In the genomic region with DNA sequence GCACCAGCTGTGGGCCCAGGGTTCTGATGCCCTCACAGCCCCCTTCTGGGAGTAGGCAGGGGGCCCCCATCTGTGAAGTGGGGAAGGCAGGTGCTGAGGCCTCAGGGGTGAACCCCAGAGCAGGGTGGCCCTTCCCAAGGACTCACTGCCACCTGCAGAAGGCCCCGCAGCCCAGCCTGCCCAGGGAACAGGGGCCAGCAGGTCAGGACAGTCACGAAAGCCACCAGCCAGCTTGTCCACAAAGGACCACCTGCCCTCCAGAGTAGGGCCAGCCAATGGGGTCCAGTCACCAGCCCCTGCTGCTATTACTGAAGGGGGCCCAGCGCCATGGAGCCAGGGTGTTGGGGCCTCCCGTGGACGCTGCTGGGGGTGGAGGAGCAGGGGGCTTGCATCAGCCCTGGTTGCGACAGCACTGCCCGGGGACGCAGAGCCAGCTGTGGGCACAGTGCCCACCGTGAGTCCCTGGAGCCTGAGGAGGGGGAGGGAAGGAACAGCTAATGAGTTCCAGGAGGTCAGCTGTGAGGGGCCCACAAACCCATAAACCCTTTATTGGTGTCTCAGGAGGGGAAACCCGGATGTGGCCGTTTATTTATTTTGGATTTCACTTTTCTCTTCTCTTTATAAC, we compare ENCODE assay signal across 1 cellular context.
TF ChIP-seq lines count a peak whose summit lies in the region.

No MANE protein-coding gene starts in this region.

TF ChIP-seq in HEK293, 187 proteins besides CTCF, POLR2A, EP300 and RAD21 (continued from another document and continues in another):
- TF ChIP-seq, protein P1, sequence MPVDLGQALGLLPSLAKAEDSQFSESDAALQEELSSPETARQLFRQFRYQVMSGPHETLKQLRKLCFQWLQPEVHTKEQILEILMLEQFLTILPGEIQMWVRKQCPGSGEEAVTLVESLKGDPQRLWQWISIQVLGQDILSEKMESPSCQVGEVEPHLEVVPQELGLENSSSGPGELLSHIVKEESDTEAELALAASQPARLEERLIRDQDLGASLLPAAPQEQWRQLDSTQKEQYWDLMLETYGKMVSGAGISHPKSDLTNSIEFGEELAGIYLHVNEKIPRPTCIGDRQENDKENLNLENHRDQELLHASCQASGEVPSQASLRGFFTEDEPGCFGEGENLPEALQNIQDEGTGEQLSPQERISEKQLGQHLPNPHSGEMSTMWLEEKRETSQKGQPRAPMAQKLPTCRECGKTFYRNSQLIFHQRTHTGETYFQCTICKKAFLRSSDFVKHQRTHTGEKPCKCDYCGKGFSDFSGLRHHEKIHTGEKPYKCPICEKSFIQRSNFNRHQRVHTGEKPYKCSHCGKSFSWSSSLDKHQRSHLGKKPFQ (tag by site-specific recombination; IDR thresholded peaks at IDR 0.05) = no peak
- no peak for TF ChIP-seq ZNF248 (tag by site-specific recombination; IDR thresholded peaks at IDR 0.05)
- TF ChIP-seq ZNF341 (tag by site-specific recombination; IDR thresholded peaks at IDR 0.05; ENCODE audit: low read depth) = peak; percentile 81
- TF ChIP-seq ZNF404 (tag by site-specific recombination; IDR thresholded peaks at IDR 0.05) = no peak
- no peak for TF ChIP-seq ZSCAN23 (tag by site-specific recombination; IDR thresholded peaks at IDR 0.05)
- 0 out of 2 replicates have a peak, but pooled peaks have one; percentile 10 for TF ChIP-seq ZBTB8A (tag by site-specific recombination; IDR thresholded peaks at IDR 0.05)
- peak; percentile 47; the same call in 1 of the 2 replicates for TF ChIP-seq ZBTB20 (tag by site-specific recombination; IDR thresholded peaks at IDR 0.05)
- TF ChIP-seq ZFP69B (tag by site-specific recombination; IDR thresholded peaks at IDR 0.05) = peak; percentile 79
- no peak for TF ChIP-seq ZNF211 (tag by site-specific recombination; IDR thresholded peaks at IDR 0.05; ENCODE audit: low read depth)
- TF ChIP-seq, protein P2, sequence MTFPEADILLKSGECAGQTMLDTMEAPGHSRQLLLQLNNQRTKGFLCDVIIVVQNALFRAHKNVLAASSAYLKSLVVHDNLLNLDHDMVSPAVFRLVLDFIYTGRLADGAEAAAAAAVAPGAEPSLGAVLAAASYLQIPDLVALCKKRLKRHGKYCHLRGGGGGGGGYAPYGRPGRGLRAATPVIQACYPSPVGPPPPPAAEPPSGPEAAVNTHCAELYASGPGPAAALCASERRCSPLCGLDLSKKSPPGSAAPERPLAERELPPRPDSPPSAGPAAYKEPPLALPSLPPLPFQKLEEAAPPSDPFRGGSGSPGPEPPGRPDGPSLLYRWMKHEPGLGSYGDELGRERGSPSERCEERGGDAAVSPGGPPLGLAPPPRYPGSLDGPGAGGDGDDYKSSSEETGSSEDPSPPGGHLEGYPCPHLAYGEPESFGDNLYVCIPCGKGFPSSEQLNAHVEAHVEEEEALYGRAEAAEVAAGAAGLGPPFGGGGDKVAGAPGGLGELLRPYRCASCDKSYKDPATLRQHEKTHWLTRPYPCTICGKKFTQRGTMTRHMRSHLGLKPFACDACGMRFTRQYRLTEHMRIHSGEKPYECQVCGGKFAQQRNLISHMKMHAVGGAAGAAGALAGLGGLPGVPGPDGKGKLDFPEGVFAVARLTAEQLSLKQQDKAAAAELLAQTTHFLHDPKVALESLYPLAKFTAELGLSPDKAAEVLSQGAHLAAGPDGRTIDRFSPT (tag by site-specific recombination; IDR thresholded peaks at IDR 0.05) = no peak
- no peak for TF ChIP-seq ZNF529 (tag by site-specific recombination; IDR thresholded peaks at IDR 0.05; ENCODE audit: insufficient replicate concordance)
- no peak for TF ChIP-seq ZNF501 (tag by site-specific recombination; IDR thresholded peaks at IDR 0.05)
- no peak for TF ChIP-seq ZNF423 (tag by site-specific recombination; IDR thresholded peaks at IDR 0.05)
- no peak for TF ChIP-seq ZFP37 (tag by site-specific recombination; IDR thresholded peaks at IDR 0.05)
- TF ChIP-seq ZNF747 (tag by site-specific recombination; IDR thresholded peaks at IDR 0.05) = no peak
- TF ChIP-seq ZNF670 (tag by site-specific recombination; IDR thresholded peaks at IDR 0.05; ENCODE audit: low read depth) = no peak
- no peak for TF ChIP-seq ZNF324 (tag by site-specific recombination; IDR thresholded peaks at IDR 0.05)
- TF ChIP-seq GLIS2 (tag by site-specific recombination; IDR thresholded peaks at IDR 0.05) = 0 out of 2 replicates have a peak, but pooled peaks have one; percentile 8
- no peak for TF ChIP-seq BCL11B (tag by site-specific recombination; IDR thresholded peaks at IDR 0.05; ENCODE audit: low read depth)
- TF ChIP-seq, protein P3, sequence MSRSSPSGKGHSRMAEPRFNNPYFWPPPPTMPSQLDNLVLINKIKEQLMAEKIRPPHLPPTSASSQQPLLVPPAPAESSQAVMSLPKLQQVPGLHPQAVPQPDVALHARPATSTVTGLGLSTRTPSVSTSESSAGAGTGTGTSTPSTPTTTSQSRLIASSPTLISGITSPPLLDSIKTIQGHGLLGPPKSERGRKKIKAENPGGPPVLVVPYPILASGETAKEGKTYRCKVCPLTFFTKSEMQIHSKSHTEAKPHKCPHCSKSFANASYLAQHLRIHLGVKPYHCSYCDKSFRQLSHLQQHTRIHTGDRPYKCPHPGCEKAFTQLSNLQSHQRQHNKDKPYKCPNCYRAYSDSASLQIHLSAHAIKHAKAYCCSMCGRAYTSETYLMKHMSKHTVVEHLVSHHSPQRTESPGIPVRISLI (tag by site-specific recombination; IDR thresholded peaks at IDR 0.05) = no peak
- TF ChIP-seq ZNF514 (tag by site-specific recombination; IDR thresholded peaks at IDR 0.05) = no peak
- no peak for TF ChIP-seq ZNF433 (tag by site-specific recombination; IDR thresholded peaks at IDR 0.05; ENCODE audit: low read depth)
- no peak for TF ChIP-seq WT1 (tag by site-specific recombination; IDR thresholded peaks at IDR 0.05)
- TF ChIP-seq ZBTB48 (tag by site-specific recombination; IDR thresholded peaks at IDR 0.05) = peak; percentile 71
- 0 out of 2 replicates have a peak, but pooled peaks have one; percentile 20 for TF ChIP-seq ZNF335 (tag by site-specific recombination; conservative IDR thresholded peaks at IDR 0.05)
- no peak for TF ChIP-seq ZNF24 (tag by site-specific recombination; IDR thresholded peaks at IDR 0.05)
- TF ChIP-seq, protein P4, sequence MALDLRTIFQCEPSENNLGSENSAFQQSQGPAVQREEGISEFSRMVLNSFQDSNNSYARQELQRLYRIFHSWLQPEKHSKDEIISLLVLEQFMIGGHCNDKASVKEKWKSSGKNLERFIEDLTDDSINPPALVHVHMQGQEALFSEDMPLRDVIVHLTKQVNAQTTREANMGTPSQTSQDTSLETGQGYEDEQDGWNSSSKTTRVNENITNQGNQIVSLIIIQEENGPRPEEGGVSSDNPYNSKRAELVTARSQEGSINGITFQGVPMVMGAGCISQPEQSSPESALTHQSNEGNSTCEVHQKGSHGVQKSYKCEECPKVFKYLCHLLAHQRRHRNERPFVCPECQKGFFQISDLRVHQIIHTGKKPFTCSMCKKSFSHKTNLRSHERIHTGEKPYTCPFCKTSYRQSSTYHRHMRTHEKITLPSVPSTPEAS (tag by site-specific recombination; IDR thresholded peaks at IDR 0.05) = no peak
- TF ChIP-seq, protein P5, sequence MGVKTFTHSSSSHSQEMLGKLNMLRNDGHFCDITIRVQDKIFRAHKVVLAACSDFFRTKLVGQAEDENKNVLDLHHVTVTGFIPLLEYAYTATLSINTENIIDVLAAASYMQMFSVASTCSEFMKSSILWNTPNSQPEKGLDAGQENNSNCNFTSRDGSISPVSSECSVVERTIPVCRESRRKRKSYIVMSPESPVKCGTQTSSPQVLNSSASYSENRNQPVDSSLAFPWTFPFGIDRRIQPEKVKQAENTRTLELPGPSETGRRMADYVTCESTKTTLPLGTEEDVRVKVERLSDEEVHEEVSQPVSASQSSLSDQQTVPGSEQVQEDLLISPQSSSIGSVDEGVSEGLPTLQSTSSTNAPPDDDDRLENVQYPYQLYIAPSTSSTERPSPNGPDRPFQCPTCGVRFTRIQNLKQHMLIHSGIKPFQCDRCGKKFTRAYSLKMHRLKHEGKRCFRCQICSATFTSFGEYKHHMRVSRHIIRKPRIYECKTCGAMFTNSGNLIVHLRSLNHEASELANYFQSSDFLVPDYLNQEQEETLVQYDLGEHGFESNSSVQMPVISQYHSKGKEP (tag by site-specific recombination; IDR thresholded peaks at IDR 0.05) = no peak
- TF ChIP-seq ZNF660 (tag by site-specific recombination; IDR thresholded peaks at IDR 0.05) = no peak
- no peak for TF ChIP-seq ZNF391 (tag by site-specific recombination; IDR thresholded peaks at IDR 0.05; ENCODE audit: borderline replicate concordance, low read depth)
- no peak for TF ChIP-seq ZNF707 (tag by site-specific recombination; IDR thresholded peaks at IDR 0.05)
- no peak for TF ChIP-seq BCL11A (tag by site-specific recombination; IDR thresholded peaks at IDR 0.05; ENCODE audit: low read depth)
- no peak for TF ChIP-seq ZNF23 (tag by site-specific recombination; IDR thresholded peaks at IDR 0.05; ENCODE audit: borderline replicate concordance)
- TF ChIP-seq SCRT2 (tag by site-specific recombination; IDR thresholded peaks at IDR 0.05) = no peak
- no peak for TF ChIP-seq ZNF785 (tag by site-specific recombination; IDR thresholded peaks at IDR 0.05)
- TF ChIP-seq IKZF3 (tag by site-specific recombination; IDR thresholded peaks at IDR 0.05) = no peak
- TF ChIP-seq ZSCAN16 (tag by site-specific recombination; IDR thresholded peaks at IDR 0.05) = no peak
- TF ChIP-seq, protein P6, sequence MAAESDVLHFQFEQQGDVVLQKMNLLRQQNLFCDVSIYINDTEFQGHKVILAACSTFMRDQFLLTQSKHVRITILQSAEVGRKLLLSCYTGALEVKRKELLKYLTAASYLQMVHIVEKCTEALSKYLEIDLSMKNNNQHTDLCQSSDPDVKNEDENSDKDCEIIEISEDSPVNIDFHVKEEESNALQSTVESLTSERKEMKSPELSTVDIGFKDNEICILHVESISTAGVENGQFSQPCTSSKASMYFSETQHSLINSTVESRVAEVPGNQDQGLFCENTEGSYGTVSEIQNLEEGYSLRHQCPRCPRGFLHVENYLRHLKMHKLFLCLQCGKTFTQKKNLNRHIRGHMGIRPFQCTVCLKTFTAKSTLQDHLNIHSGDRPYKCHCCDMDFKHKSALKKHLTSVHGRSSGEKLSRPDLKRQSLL (tag by site-specific recombination; IDR thresholded peaks at IDR 0.05) = no peak
- no peak for TF ChIP-seq TRIM28 (IDR thresholded peaks at IDR 0.05; ENCODE audit: borderline replicate concordance, low read length)
- TF ChIP-seq ZNF175 (tag by site-specific recombination; IDR thresholded peaks at IDR 0.05) = no peak
- no peak for TF ChIP-seq GLI4 (tag by site-specific recombination; IDR thresholded peaks at IDR 0.05)
- TF ChIP-seq ZNF10 (tag by site-specific recombination; IDR thresholded peaks at IDR 0.05) = no peak
- TF ChIP-seq, protein P7, sequence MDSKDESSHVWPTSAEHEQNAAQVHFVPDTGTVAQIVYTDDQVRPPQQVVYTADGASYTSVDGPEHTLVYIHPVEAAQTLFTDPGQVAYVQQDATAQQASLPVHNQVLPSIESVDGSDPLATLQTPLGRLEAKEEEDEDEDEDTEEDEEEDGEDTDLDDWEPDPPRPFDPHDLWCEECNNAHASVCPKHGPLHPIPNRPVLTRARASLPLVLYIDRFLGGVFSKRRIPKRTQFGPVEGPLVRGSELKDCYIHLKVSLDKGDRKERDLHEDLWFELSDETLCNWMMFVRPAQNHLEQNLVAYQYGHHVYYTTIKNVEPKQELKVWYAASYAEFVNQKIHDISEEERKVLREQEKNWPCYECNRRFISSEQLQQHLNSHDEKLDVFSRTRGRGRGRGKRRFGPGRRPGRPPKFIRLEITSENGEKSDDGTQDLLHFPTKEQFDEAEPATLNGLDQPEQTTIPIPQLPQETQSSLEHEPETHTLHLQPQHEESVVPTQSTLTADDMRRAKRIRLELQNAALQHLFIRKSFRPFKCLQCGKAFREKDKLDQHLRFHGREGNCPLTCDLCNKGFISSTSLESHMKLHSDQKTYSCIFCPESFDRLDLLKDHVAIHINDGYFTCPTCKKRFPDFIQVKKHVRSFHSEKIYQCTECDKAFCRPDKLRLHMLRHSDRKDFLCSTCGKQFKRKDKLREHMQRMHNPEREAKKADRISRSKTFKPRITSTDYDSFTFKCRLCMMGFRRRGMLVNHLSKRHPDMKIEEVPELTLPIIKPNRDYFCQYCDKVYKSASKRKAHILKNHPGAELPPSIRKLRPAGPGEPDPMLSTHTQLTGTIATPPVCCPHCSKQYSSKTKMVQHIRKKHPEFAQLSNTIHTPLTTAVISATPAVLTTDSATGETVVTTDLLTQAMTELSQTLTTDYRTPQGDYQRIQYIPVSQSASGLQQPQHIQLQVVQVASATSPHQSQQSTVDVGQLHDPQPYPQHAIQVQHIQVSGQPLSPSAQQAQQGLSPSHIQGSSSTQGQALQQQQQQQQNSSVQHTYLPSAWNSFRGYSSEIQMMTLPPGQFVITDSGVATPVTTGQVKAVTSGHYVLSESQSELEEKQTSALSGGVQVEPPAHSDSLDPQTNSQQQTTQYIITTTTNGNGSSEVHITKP (tag by site-specific recombination; IDR thresholded peaks at IDR 0.05) = no peak
- TF ChIP-seq, protein P8, sequence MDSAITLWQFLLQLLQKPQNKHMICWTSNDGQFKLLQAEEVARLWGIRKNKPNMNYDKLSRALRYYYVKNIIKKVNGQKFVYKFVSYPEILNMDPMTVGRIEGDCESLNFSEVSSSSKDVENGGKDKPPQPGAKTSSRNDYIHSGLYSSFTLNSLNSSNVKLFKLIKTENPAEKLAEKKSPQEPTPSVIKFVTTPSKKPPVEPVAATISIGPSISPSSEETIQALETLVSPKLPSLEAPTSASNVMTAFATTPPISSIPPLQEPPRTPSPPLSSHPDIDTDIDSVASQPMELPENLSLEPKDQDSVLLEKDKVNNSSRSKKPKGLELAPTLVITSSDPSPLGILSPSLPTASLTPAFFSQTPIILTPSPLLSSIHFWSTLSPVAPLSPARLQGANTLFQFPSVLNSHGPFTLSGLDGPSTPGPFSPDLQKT (IDR thresholded peaks at IDR 0.05; ENCODE audit: borderline replicate concordance, low read depth, low read length) = no peak
- TF ChIP-seq ZNF354C (tag by site-specific recombination; IDR thresholded peaks at IDR 0.05; ENCODE audit: borderline replicate concordance, low read depth) = no peak
- TF ChIP-seq OSR2 (tag by site-specific recombination; IDR thresholded peaks at IDR 0.05) = no peak
- TF ChIP-seq, protein P9, sequence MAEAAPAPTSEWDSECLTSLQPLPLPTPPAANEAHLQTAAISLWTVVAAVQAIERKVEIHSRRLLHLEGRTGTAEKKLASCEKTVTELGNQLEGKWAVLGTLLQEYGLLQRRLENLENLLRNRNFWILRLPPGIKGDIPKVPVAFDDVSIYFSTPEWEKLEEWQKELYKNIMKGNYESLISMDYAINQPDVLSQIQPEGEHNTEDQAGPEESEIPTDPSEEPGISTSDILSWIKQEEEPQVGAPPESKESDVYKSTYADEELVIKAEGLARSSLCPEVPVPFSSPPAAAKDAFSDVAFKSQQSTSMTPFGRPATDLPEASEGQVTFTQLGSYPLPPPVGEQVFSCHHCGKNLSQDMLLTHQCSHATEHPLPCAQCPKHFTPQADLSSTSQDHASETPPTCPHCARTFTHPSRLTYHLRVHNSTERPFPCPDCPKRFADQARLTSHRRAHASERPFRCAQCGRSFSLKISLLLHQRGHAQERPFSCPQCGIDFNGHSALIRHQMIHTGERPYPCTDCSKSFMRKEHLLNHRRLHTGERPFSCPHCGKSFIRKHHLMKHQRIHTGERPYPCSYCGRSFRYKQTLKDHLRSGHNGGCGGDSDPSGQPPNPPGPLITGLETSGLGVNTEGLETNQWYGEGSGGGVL (tag by site-specific recombination; IDR thresholded peaks at IDR 0.05) = peak; percentile 70
- TF ChIP-seq ZIC2 (tag by site-specific recombination; IDR thresholded peaks at IDR 0.05) = peak; percentile 96
- TF ChIP-seq FEZF1 (tag by site-specific recombination; IDR thresholded peaks at IDR 0.05) = peak; percentile 52; the same call in 1 of the 2 replicates
- no peak for TF ChIP-seq GLI2 (tag by site-specific recombination; IDR thresholded peaks at IDR 0.05; ENCODE audit: borderline replicate concordance, low read depth)
- TF ChIP-seq ZNF157 (tag by site-specific recombination; IDR thresholded peaks at IDR 0.05) = no peak
